9 cellular contexts compared by ENCODE assay signal in genomic region chr17:15943971-15944719, GRCh38. TPM values are rescaled to one million over a fixed set of nuclear protein-coding genes. Genes with fewer than 3 reads are reported as not detected.
A peak's percentile ranks its signal among the peaks of the same experiment; 100 is the strongest.
DNase-seq lines count a peak whose midpoint lies in the region; ATAC-seq, FAIRE-seq and TF ChIP-seq lines count a peak whose summit lies in the region.
"Had no signal": no experiment of that assay in that cellular context is flagged by ENCODE, and none has a peak within 500 bp of the region (broad histone marks: within the 10 kb centered on the region; RNA-seq: fewer than 3 reads in every experiment).

No MANE protein-coding gene starts in this region.

- no peak for TF ChIP-seq EP300 in GM12878 (IDR thresholded peaks at IDR 0.05; ENCODE audit: borderline replicate concordance in 1 of 2, control insufficient read depth in 1 of 2, low read depth in 2 of 2, low read length in 2 of 2)
- no peak for TF ChIP-seq EP300 in transverse colon (IDR thresholded peaks at IDR 0.05; ENCODE audit: low read depth)

- SMC1A ChIA-PET in GM12878 (lab: Charles Lee; ENCODE audit: uncharacterized antibody, unreplicated experiment) = interaction anchor here (1.1 to 1.5 kb wide), 2 partner anchors 13 to 54 kb away, joined by 3 to 5 read pairs; no protein-coding TSS in a partner anchor

- BruUV-seq in GM12878 (replicated peaks; lab: Mats Ljungman, UMichigan) = no TSS peak

- H3K79me2 ChIP-seq in GM12878 (ENCODE audit: control insufficient read depth, insufficient read depth, low read length) (no peaks in the 10 kb centered on the region), MM.1S (ENCODE audit: low read length) (no peaks in the 10 kb centered on the region)

- H3K27me3 Mint-ChIP-seq in activated naive CD4-positive, alpha-beta T cell treated with anti-CD3 and anti-CD28 coated beads, Interleukin-2, amount 10 ng/mL, durations not matched to agents 7 days and 5 days = peaks cover 75% of the 10 kb centered on the region

- ATAC-seq in GM12878 = no peak
- ATAC-seq in lower lobe of right lung = no peak
- no peak for ATAC-seq in HG02623 (IDR thresholded peaks at IDR 0.05; ENCODE audit: unreplicated experiment)

- RAD21 ChIA-PET in GM12878 (lab: Charles Lee; ENCODE audit: unreplicated experiment) = interaction anchor here (0.5 to 1.4 kb wide), 3 partner anchors 15 to 55 kb away, joined by 3 to 4 read pairs (median 3); partner anchors contain the start of gene ZSWIM7

- H3K4me2 ChIP-seq in GM12878 (ENCODE audit: control insufficient read depth, insufficient read depth) = peak overlapping the region; percentile 79; the same call in 1 of the 2 replicates
- no peak overlapping the region for H3K4me2 ChIP-seq in MM.1S (ENCODE audit: low read depth, low read length)

- no peak for FAIRE-seq in GM12878 (lab: Jason Lieb, UNC)

- peak overlapping the region; percentile 32; the same call in 1 of the 2 replicates for H3K4me3 ChIP-seq in GM12878
- peak overlapping the region; percentile 65 for H3K4me3 ChIP-seq in lower lobe of right lung
- H3K4me3 ChIP-seq in transverse colon = peak overlapping the region; percentile 35 to 76 (median 60)
- no peak overlapping the region; the same call in 1 of the 2 replicates for H3K4me3 ChIP-seq in MM.1S (ENCODE audit: low read length)

- H3K4me1 Mint-ChIP-seq in activated naive CD4-positive, alpha-beta T cell treated with anti-CD3 and anti-CD28 coated beads, Interleukin-2, amount 10 ng/mL, durations not matched to agents 7 days and 5 days = peaks cover 11% of the 10 kb centered on the region

- no peaks in the 10 kb centered on the region for H3K36me3 Mint-ChIP-seq in activated naive CD4-positive, alpha-beta T cell treated with anti-CD3 and anti-CD28 coated beads, Interleukin-2, amount 10 ng/mL, durations not matched to agents 7 days and 5 days

- POLR2A ChIA-PET in GM12878 (lab: Charles Lee) = no interaction called here

- no peaks in the 10 kb centered on the region for H3F3A ChIP-seq in MM.1S (ENCODE audit: insufficient read depth, low read length)

- peaks cover 2% of the 10 kb centered on the region; the same call in 2 of the 3 replicates for H3K9me3 ChIP-seq in GM12878 (replicated peaks; ENCODE audit: control insufficient read depth, insufficient read depth, low read length)
- H3K9me3 ChIP-seq in lower lobe of right lung = no peaks in the 10 kb centered on the region
- H3K9me3 ChIP-seq in transverse colon = no peaks in the 10 kb centered on the region
- no peaks in the 10 kb centered on the region for H3K9me3 ChIP-seq in MM.1S (replicated peaks; ENCODE audit: insufficient read depth, low read length)

- in situ Hi-C loops in GM12878 (cut with MboI) (no loop called here), transverse colon (cut with MboI; ENCODE audit: low pct_ligation_motif_present in 1 of 4, low pct_unique_long_range_greater_than_20kb in 1 of 4, low sequenced_read_pairs in 3 of 4) (loop anchor here in 3 of 4 donors (10.0 to 25.0 kb wide), 2 partner anchors 51 to 107 kb away; partner anchors contain the start of genes TTC19 (in 2 of the 3) and ZSWIM7 (in 2 of the 3))

- H3K9me2 ChIP-seq in MM.1S (replicated peaks; ENCODE audit: insufficient read depth, low read length) = no peaks in the 10 kb centered on the region

- H2AFZ ChIP-seq in GM12878 (ENCODE audit: control insufficient read depth, low read depth, low read length) (peak overlapping the region; percentile 61), MM.1S (ENCODE audit: low read length) (no peak overlapping the region)

- TF ChIP-seq CTCF in GM12878 (IDR thresholded peaks at IDR 0.05 in 2 of 3, conservative IDR thresholded peaks at IDR 0.05 in 1 of 3; ENCODE audit: control insufficient read depth in 2 of 3, extremely low read depth in 1 of 3, insufficient read depth in 1 of 3, low read depth in 3 of 3, low read length in 3 of 3) (no peak), lower lobe of right lung (IDR thresholded peaks at IDR 0.05) (no peak), transverse colon (IDR thresholded peaks at IDR 0.05) (no peak), MM.1S (IDR thresholded peaks at IDR 0.05; ENCODE audit: low read length) (no peak)

- 28% methylated on average over 32 of the region's 37 CpGs for WGBS in GM12878 (ENCODE audit: insufficient coverage, insufficient replicate concordance, low lambda C conversion rate, missing lambda C conversion rate)
- 29 to 68% methylated on average over 10 to 28 of the region's 37 CpGs for WGBS in transverse colon (ENCODE audit: low coverage in 1 of 2), 2 donors

- H3K4me1 ChIP-seq in GM12878 (ENCODE audit: control insufficient read depth, insufficient read depth, low read length) (no peaks in the 10 kb centered on the region), lower lobe of right lung (peaks cover 34% of the 10 kb centered on the region), transverse colon (peaks cover 0 to 45% (median 44%) of the 10 kb centered on the region in 4 donors), MM.1S (ENCODE audit: low read length) (no peaks in the 10 kb centered on the region)

- no peaks in the 10 kb centered on the region for H3K36me3 ChIP-seq in GM12878 (ENCODE audit: control insufficient read depth in 2 of 2, insufficient read depth in 2 of 2, low read length in 1 of 2)
- H3K36me3 ChIP-seq in lower lobe of right lung = no peaks in the 10 kb centered on the region
- H3K36me3 ChIP-seq in transverse colon = no peaks in the 10 kb centered on the region
- H3K36me3 ChIP-seq in MM.1S (replicated peaks; ENCODE audit: insufficient read depth, low read length) = no peaks in the 10 kb centered on the region

- TF ChIP-seq POLR2A in GM12878 (IDR thresholded peaks at IDR 0.05; ENCODE audit: low read depth, low read length) = no peak
- TF ChIP-seq POLR2A in transverse colon (IDR thresholded peaks at IDR 0.05) = no peak

- intact Hi-C loops in GM12878 (cut with micrococcal nuclease; ENCODE audit: unreplicated experiment) (no loop called here), lower lobe of right lung (cut with DNase I) (no loop called here), transverse colon (cut with DNase I; ENCODE audit: low total_unique reads) (no loop called here)

- H3K27me3 ChIP-seq in GM12878 (replicated peaks in 1 of 2; ENCODE audit: control insufficient read depth in 2 of 2, insufficient read depth in 2 of 2, low read length in 1 of 2) (peaks cover 7 to 17% of the 10 kb centered on the region in 2 experiments), lower lobe of right lung (ENCODE audit: low read depth) (peaks cover 4% of the 10 kb centered on the region), transverse colon (peaks cover 10% of the 10 kb centered on the region), MM.1S (replicated peaks; ENCODE audit: insufficient read depth, low read length) (no peaks in the 10 kb centered on the region)

- no peak for DNase-seq in activated naive CD4-positive, alpha-beta T cell treated with anti-CD3 and anti-CD28 coated beads, Interleukin-2, amount 10 ng/mL, durations not matched to agents 7 days and 5 days
- no peak for DNase-seq in activated naive CD4-positive, alpha-beta T cell (lab: John Stamatoyannopoulos, UW)
- DNase-seq in GM12878 (ENCODE audit: low read depth, low spot score) = no peak
- DNase-seq in lower lobe of right lung = no peak
- no peak for DNase-seq in transverse colon
- no peak for DNase-seq in MM.1S
- DNase-seq in kidney glomerular epithelial cell (lab: John Stamatoyannopoulos, UW) = no peak
- DNase-seq: KG1 had no signal

- peak overlapping the region; percentile 69 for H3K4me3 Mint-ChIP-seq in activated naive CD4-positive, alpha-beta T cell treated with anti-CD3 and anti-CD28 coated beads, Interleukin-2, amount 10 ng/mL, durations not matched to agents 7 days and 5 days

- no peak overlapping the region for H3K27ac Mint-ChIP-seq in activated naive CD4-positive, alpha-beta T cell treated with anti-CD3 and anti-CD28 coated beads, Interleukin-2, amount 10 ng/mL, durations not matched to agents 7 days and 5 days

- H3K9me3 Mint-ChIP-seq in activated naive CD4-positive, alpha-beta T cell treated with anti-CD3 and anti-CD28 coated beads, Interleukin-2, amount 10 ng/mL, durations not matched to agents 7 days and 5 days = no peaks in the 10 kb centered on the region

- H4K20me1 ChIP-seq in GM12878 (ENCODE audit: control insufficient read depth, insufficient read depth) = no peaks in the 10 kb centered on the region
- no peaks in the 10 kb centered on the region for H4K20me1 ChIP-seq in MM.1S (ENCODE audit: insufficient read depth, low read length)

- H3K9ac ChIP-seq in GM12878 (ENCODE audit: control insufficient read depth, insufficient read depth, low read length) = no peak overlapping the region
- H3K9ac ChIP-seq in MM.1S (ENCODE audit: low read length) = no peak overlapping the region

- CTCF ChIA-PET in activated naive CD4-positive, alpha-beta T cell treated with anti-CD3 and anti-CD28 coated beads, Interleukin-2, amount 10 ng/mL, durations not matched to agents 7 days and 5 days (lab: Charles Lee) = interaction anchor here (1.0 to 2.7 kb wide), 6 partner anchors 8 to 115 kb away, joined by 3 to 19 read pairs (median 3); partner anchors contain the start of genes TTC19 and ZSWIM7
- CTCF ChIA-PET in GM12878 (lab: Yijun Ruan, JAX) = interaction anchor here (0.9 to 2.4 kb wide), 2 partner anchors 32 to 55 kb away, joined by 3 to 10 read pairs; partner anchors contain the start of genes TTC19 and ZSWIM7

- TF ChIP-seq RAD21 in GM12878 (IDR thresholded peaks at IDR 0.05; ENCODE audit: insufficient read depth, low read depth, low read length) = no peak

- H3K27ac ChIP-seq in GM12878 (ENCODE audit: control insufficient read depth, insufficient read depth) (no peak overlapping the region), lower lobe of right lung (peak overlapping the region; percentile 73), transverse colon (peak overlapping the region; percentile 87 to 89 (median 89)), MM.1S (ENCODE audit: low read length) (no peak overlapping the region)

RNA-seq across cellular contexts. Expression of gene ADORA2B, which starts 0.8 kb away (rescaled TPM):
- total RNA-seq in GM12878 (2013; cell fraction: nucleolus; rRNA removed) = 0.29 and 0.44 TPM in 2 replicates
- total RNA-seq in GM12878 (2014; rRNA removed) = 0.11 and 0.17 TPM in 2 replicates
- 0.14 and 0.22 TPM in 2 replicates for total RNA-seq in GM12878 (2014; rRNA removed; fragmentation: Illumina TruSeq; extraction: Trizol)
- total RNA-seq in GM12878 (2021) = 0.21 and 0.31 TPM in 2 replicates
- not detected for polyA plus RNA-seq in GM12878 (2011; ENCODE audit: low read depth)
- 0.15 and 0.19 TPM in 2 replicates for polyA plus RNA-seq in GM12878 (2011; rRNA removed)
- 0.27 and 0.28 TPM in 2 replicates for polyA plus RNA-seq in GM12878 (2011; cell fraction: cytosol; rRNA removed)
- 0.06 TPM in 1 of 2 replicates, not detected in the other for polyA plus RNA-seq in GM12878 (2011; cell fraction: nucleus; rRNA removed)
- 0.28 TPM in 1 of 2 replicates, not detected in the other for polyA plus RNA-seq in GM12878 (2012)
- 0.09 TPM in 1 of 2 replicates, not detected in the other for polyA plus RNA-seq in GM12878 (2014; fragmentation: Illumina TruSeq; extraction: Trizol)
- under 1 TPM; 0.13 to 0.16 TPM for polyA plus RNA-seq in GM12878 (2014; fragmentation: Nextera tagmentation; extraction: Ambion mirVana)
- polyA plus RNA-seq in GM12878 (2014; rRNA removed) = 0.05 and 0.11 TPM in 2 replicates
- polyA plus RNA-seq in GM12878 (2016; fragmentation: Nextera tagmentation; extraction: Ambion mirVana) = under 1 TPM; 0.35 to 0.42 TPM
- 0.26 and 0.37 TPM in 2 replicates for polyA minus RNA-seq in GM12878 (2011; rRNA and poly(A)+ RNA removed)
- not detected in 2 replicates for polyA minus RNA-seq in GM12878 (2011; cell fraction: cytosol; rRNA and poly(A)+ RNA removed)
- 0.24 TPM in 1 of 2 replicates, not detected in the other for polyA minus RNA-seq in GM12878 (2011; cell fraction: nucleus; rRNA and poly(A)+ RNA removed)
- total RNA-seq in lower lobe of right lung = 6.2 TPM
- total RNA-seq in transverse colon = 10 to 100 TPM; 41.4 to 68.9 (median 52.0) TPM

RNA-seq across cellular contexts. Expression of gene ZSWIM7, which starts 55.4 kb away (rescaled TPM):
- 1.5 and 3.7 TPM in 2 replicates for total RNA-seq in GM12878 (2013; cell fraction: nucleolus; rRNA removed)
- total RNA-seq in GM12878 (2014; rRNA removed) = 10.5 and 10.8 TPM in 2 replicates
- total RNA-seq in GM12878 (2014; rRNA removed; fragmentation: Illumina TruSeq; extraction: Trizol) = 5.9 and 7.1 TPM in 2 replicates
- total RNA-seq in GM12878 (2021) = 8.2 and 8.6 TPM in 2 replicates
- polyA plus RNA-seq in GM12878 (2011; ENCODE audit: low read depth) = 9.2 TPM
- polyA plus RNA-seq in GM12878 (2011; rRNA removed) = 9.8 and 10.7 TPM in 2 replicates
- polyA plus RNA-seq in GM12878 (2011; cell fraction: cytosol; rRNA removed) = 9.8 and 11.7 TPM in 2 replicates
- polyA plus RNA-seq in GM12878 (2011; cell fraction: nucleus; rRNA removed) = 4.5 and 6.3 TPM in 2 replicates
- 3.6 and 7.4 TPM in 2 replicates for polyA plus RNA-seq in GM12878 (2012)
- polyA plus RNA-seq in GM12878 (2014; fragmentation: Illumina TruSeq; extraction: Trizol) = 7.0 and 11.2 TPM in 2 replicates
- 1 to 10 TPM; 7.2 to 9.2 TPM for polyA plus RNA-seq in GM12878 (2014; fragmentation: Nextera tagmentation; extraction: Ambion mirVana)
- polyA plus RNA-seq in GM12878 (2014; rRNA removed) = 14.6 and 17.9 TPM in 2 replicates
- 10 to 100 TPM; 25.8 to 26.6 TPM for polyA plus RNA-seq in GM12878 (2016; fragmentation: Nextera tagmentation; extraction: Ambion mirVana)
- polyA minus RNA-seq in GM12878 (2011; rRNA and poly(A)+ RNA removed) = 2.6 and 3.7 TPM in 2 replicates
- polyA minus RNA-seq in GM12878 (2011; cell fraction: cytosol; rRNA and poly(A)+ RNA removed) = 2.5 TPM in 1 of 2 replicates, not detected in the other
- 0.86 and 0.97 TPM in 2 replicates for polyA minus RNA-seq in GM12878 (2011; cell fraction: nucleus; rRNA and poly(A)+ RNA removed)
- total RNA-seq in lower lobe of right lung = 21.3 TPM
- total RNA-seq in transverse colon = 10 to 100 TPM in 3 of 4 donors, 1 to 10 TPM in 1; 3.6 to 19.5 (median 18.6) TPM

RNA-seq across cellular contexts. Expression of gene TTC19, which starts 55.5 kb away (rescaled TPM):
- total RNA-seq in GM12878 (2013; cell fraction: nucleolus; rRNA removed) = 60.1 and 66.5 TPM in 2 replicates
- 25.1 and 28.4 TPM in 2 replicates for total RNA-seq in GM12878 (2014; rRNA removed)
- 18.5 and 19.2 TPM in 2 replicates for total RNA-seq in GM12878 (2014; rRNA removed; fragmentation: Illumina TruSeq; extraction: Trizol)
- total RNA-seq in GM12878 (2021) = 18.4 and 21.2 TPM in 2 replicates
- polyA plus RNA-seq in GM12878 (2011; ENCODE audit: low read depth) = 9.5 TPM
- 5.3 and 8.9 TPM in 2 replicates for polyA plus RNA-seq in GM12878 (2011; rRNA removed)
- polyA plus RNA-seq in GM12878 (2011; cell fraction: cytosol; rRNA removed) = 4.7 and 4.9 TPM in 2 replicates
- polyA plus RNA-seq in GM12878 (2011; cell fraction: nucleus; rRNA removed) = 8.9 and 16.3 TPM in 2 replicates
- polyA plus RNA-seq in GM12878 (2012) = 13.1 and 15.1 TPM in 2 replicates
- 21.0 and 26.5 TPM in 2 replicates for polyA plus RNA-seq in GM12878 (2014; fragmentation: Illumina TruSeq; extraction: Trizol)
- 10 to 100 TPM in 1 of 2 experiments, 1 to 10 TPM in 1; 8.3 to 12.3 TPM for polyA plus RNA-seq in GM12878 (2014; fragmentation: Nextera tagmentation; extraction: Ambion mirVana)
- 10.8 and 14.0 TPM in 2 replicates for polyA plus RNA-seq in GM12878 (2014; rRNA removed)
- 10 to 100 TPM; 26.7 to 29.8 TPM for polyA plus RNA-seq in GM12878 (2016; fragmentation: Nextera tagmentation; extraction: Ambion mirVana)
- polyA minus RNA-seq in GM12878 (2011; rRNA and poly(A)+ RNA removed) = 7.2 and 7.7 TPM in 2 replicates
- polyA minus RNA-seq in GM12878 (2011; cell fraction: cytosol; rRNA and poly(A)+ RNA removed) = 2.9 and 7.0 TPM in 2 replicates
- polyA minus RNA-seq in GM12878 (2011; cell fraction: nucleus; rRNA and poly(A)+ RNA removed) = 14.1 and 33.3 TPM in 2 replicates
- 36.0 TPM for total RNA-seq in lower lobe of right lung
- 100 to 1,000 TPM in 3 of 4 donors, 10 to 100 TPM in 1; 65.3 to 371 (median 187) TPM for total RNA-seq in transverse colon

Comparison
In these comparisons a context has a peak if more than half of its experiments do, and no peak if none do; other contexts are left out.
1. H3K27ac ChIP-seq: peak in lower lobe of right lung (single experiment) and transverse colon (4 of 4); none in GM12878 (single experiment) and MM.1S (single experiment).